Comparison of ENCODE assay signal across 20 cellular contexts in the genomic region with DNA sequence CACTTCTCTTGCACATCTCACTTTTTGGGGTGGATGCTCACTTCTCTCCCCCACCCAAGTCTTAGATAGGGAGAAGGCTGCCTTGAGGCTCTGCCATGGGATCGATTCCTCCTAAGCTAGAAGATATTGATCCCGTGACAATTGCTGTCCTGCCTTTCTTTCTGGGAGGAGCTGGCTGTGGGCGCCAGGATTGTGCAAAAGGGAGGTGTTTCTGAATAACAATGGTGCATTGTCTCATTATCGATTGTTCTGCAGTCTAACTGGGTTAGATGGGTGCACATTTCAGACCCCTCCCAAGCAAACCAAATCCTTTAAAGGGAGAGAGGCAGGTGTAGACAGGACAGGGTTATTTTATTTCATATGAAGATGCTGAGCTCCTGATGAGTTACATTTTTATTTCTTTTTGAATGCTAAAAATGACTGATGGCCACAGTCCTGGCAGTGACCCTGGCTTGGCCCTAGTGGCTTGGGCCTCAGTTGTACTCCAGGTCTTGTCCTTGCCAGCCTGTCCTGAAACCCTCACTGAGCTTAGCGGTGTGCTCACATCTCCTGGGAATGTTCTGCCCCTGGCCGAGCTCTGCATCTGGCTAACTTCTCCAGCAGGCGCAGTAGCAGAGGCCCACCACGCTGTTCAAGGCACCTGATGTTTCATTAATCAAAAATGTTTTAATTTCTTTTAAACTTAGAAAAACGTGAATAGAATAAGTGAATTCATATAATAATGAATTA.
"Had no signal": no experiment of that assay in that cellular context is flagged by ENCODE, and none has a peak within 500 bp of the region (broad histone marks: within the 10 kb centered on the region; RNA-seq: fewer than 3 reads in every experiment).

No MANE protein-coding gene starts in this region.

- H3K27ac ChIP-seq: PC-9 had no signal

- ATAC-seq: activated CD8-positive, alpha-beta memory T cell treated with anti-CD3 and anti-CD28 coated beads, Interleukin-2, amount 10 ng/mL, durations not matched to agents 7 days and 5 days; activated naive CD8-positive, alpha-beta T cell treated with anti-CD3 and anti-CD28 coated beads, Interleukin-2, amount 50 U/mL, for 24 hours; K562; WTC11 had no signal

- H3K4me2 ChIP-seq: PC-9 had no signal

- FAIRE-seq: astrocyte, K562 had no signal

- H2AFZ ChIP-seq: PC-9 had no signal

- DNase-seq: activated CD4-positive, alpha-beta T cell treated with anti-CD3 and anti-CD28 coated beads, Interleukin-2, amount 10 ng/mL, durations not matched to agents 24 days and 14 days; activated CD4-positive, alpha-beta T cell treated with anti-CD3 and anti-CD28 coated beads, Interleukin-2, amount 50 U/mL, for 48 hours; activated CD4-positive, CD25-positive, alpha-beta regulatory T cell treated with anti-CD3 and anti-CD28 coated beads, Interleukin-2, amount 50 U/mL, for 72 hours; activated CD8-positive, alpha-beta memory T cell treated with anti-CD3 and anti-CD28 coated beads, Interleukin-2, amount 10 ng/mL, durations not matched to agents 7 days and 5 days; activated effector memory CD4-positive, alpha-beta T cell treated with Interleukin-2 at 50 U/mL for 16 hours; activated naive CD4-positive, alpha-beta T cell; activated naive CD8-positive, alpha-beta T cell treated with anti-CD3 and anti-CD28 coated beads, Interleukin-2, amount 50 U/mL, for 24 hours; activated T-cell treated with anti-CD3 and anti-CD28 coated beads, Interleukin-2, amount 50 U/mL, for 24 hours; amniotic stem cell; Karpas-422; NCI-H1048; NCI-H1694; NCI-H2107; NCI-H510A treated with DMSO at 0.1 percent for 48 hours; NCI-H69; PC-9; SHP77 treated with DMSO at 0.1 percent for 48 hours had no signal

- H3K4me3 ChIP-seq: K562, PC-9 had no signal
